ENCODE assay signal across 1 cellular context in the genomic region with DNA sequence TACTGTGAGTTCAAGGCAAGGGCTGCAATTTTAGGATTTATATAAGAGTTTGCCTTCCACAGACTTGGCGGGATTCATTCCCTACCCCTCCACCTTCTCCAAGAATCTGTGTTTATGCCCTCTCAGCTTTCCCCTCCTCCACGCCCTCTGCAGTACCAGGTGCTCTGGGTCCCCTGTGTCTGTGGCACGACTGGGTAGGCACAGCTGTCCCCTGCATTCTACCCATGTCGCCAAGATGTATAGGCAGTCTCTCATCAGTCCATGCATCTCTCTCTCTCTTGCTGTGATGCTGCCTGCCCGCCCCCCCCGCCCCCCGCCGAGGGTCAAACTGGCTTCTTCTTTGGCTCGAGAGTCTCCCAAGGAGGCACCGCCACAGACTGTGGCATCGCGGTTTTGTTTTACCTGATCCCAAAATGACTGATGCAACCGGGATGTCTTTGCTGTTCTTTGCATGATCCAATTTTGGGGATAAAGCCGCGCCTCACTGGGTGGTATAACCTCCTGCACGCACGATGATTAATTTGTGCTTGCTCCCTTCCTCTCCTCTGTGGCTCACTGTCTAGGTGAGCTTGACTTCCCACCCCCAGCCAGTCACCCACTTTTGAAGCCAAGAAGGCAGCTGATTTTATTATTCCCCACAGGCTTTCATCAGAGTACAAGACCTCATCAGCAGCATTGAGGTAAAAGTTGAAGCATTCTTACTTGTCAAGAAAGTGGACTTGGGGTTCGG.
TF ChIP-seq lines count a peak whose summit lies in the region.

No MANE protein-coding gene starts in this region.

TF ChIP-seq in K562, 482 proteins besides CTCF, POLR2A, EP300 and RAD21:
- TF ChIP-seq ZNF212 (CRISPR knock-in tag; IDR thresholded peaks at IDR 0.05) (no peak), TRIM24 (IDR thresholded peaks at IDR 0.05) (no peak), ZBTB11 (CRISPR knock-in tag; IDR thresholded peaks at IDR 0.05) (no peak), ETV6 (IDR thresholded peaks at IDR 0.05; ENCODE audit: borderline replicate concordance in 1 of 2, low read depth in 2 of 2, low read length in 1 of 2) (no peak), ETV6 (CRISPR knock-in tag; IDR thresholded peaks at IDR 0.05; ENCODE audit: borderline replicate concordance) (no peak), ZNF584 (CRISPR knock-in tag; IDR thresholded peaks at IDR 0.05; ENCODE audit: low read depth) (no peak), HOXB6 (CRISPR knock-in tag; IDR thresholded peaks at IDR 0.05; ENCODE audit: borderline replicate concordance) (no peak), ZNF232 (CRISPR knock-in tag; IDR thresholded peaks at IDR 0.05) (no peak), KLF16 (IDR thresholded peaks at IDR 0.05) (no peak), KHSRP (IDR thresholded peaks at IDR 0.05) (no peak), HDAC3 (IDR thresholded peaks at IDR 0.05; ENCODE audit: borderline replicate concordance, partially characterized antibody) (no peak), GATA2 (CRISPR knock-in tag; IDR thresholded peaks at IDR 0.05) (no peak), NELFE (IDR thresholded peaks at IDR 0.05; ENCODE audit: insufficient read depth, insufficient read length) (no peak), CHD2 (IDR thresholded peaks at IDR 0.05; ENCODE audit: low read depth, low read length) (no peak), ZNF263 (CRISPR knock-in tag; IDR thresholded peaks at IDR 0.05; ENCODE audit: borderline replicate concordance) (no peak), ETS2 (tag; IDR thresholded peaks at IDR 0.05; ENCODE audit: borderline replicate concordance, poor library complexity, severe bottlenecking) (no peak)
- TF ChIP-seq, protein P1, sequence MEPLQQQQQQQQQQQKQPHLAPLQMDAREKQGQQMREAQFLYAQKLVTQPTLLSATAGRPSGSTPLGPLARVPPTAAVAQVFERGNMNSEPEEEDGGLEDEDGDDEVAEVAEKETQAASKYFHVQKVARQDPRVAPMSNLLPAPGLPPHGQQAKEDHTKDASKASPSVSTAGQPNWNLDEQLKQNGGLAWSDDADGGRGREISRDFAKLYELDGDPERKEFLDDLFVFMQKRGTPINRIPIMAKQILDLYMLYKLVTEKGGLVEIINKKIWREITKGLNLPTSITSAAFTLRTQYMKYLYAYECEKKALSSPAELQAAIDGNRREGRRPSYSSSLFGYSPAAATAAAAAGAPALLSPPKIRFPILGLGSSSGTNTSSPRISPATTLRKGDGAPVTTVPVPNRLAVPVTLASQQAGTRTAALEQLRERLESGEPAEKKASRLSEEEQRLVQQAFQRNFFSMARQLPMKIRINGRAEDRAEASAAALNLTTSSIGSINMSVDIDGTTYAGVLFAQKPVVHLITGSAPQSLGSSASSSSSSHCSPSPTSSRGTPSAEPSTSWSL (CRISPR knock-in tag; IDR thresholded peaks at IDR 0.05; ENCODE audit: borderline replicate concordance), result no peak
- TF ChIP-seq, protein P2, sequence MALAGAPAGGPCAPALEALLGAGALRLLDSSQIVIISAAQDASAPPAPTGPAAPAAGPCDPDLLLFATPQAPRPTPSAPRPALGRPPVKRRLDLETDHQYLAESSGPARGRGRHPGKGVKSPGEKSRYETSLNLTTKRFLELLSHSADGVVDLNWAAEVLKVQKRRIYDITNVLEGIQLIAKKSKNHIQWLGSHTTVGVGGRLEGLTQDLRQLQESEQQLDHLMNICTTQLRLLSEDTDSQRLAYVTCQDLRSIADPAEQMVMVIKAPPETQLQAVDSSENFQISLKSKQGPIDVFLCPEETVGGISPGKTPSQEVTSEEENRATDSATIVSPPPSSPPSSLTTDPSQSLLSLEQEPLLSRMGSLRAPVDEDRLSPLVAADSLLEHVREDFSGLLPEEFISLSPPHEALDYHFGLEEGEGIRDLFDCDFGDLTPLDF (CRISPR knock-in tag; IDR thresholded peaks at IDR 0.05), result no peak
